Comparison of ENCODE assay signal across 17 cellular contexts in the genomic region with DNA sequence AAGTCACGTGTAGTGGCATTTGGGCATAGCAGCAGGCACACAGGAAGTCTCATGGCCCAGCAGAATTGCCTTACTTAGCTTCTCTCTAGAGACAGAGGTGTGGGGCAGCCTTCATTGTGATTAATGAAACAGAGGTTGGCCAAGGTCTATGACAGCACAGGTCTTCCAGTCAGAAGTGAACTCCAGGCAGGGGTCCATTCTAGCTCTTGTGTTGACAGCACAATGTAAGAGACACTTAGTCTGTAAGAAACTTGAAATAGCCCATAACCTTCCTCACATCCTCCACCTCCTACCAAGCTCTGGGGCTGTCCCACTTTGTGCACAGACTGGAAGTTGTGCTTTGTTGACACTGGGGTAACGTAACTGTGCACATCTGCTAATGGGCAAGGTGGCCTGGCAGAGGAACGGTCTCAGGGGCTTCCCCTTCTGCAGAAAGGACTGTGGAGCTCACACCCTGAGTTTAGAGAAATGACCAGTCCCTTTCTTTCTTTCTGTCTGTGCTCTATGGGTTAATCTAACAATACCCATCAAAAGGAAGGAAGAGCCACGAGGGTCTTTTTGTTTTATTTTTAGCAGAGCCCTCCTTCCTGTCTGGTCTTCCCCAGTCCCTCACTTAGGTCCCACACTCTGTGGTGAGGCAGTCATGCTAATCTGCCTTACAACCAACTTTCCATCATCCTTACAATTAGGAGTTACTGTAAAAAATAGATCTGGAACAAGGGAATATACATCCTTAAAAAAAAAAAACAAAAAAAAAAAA. TPM values are rescaled to one million over a fixed set of nuclear protein-coding genes. Genes with fewer than 3 reads are reported as not detected.
A peak's percentile ranks its signal among the peaks of the same experiment; 100 is the strongest.
DNase-seq lines count a peak whose midpoint lies in the region; ATAC-seq and TF ChIP-seq lines count a peak whose summit lies in the region.
"Had no signal": no experiment of that assay in that cellular context is flagged by ENCODE, and none has a peak within 500 bp of the region (broad histone marks: within the 10 kb centered on the region; RNA-seq: fewer than 3 reads in every experiment).

No MANE protein-coding gene starts in this region.

- H3K27me3 ChIP-seq in colonic mucosa (no peaks in the 10 kb centered on the region), SJCRH30 (no peaks in the 10 kb centered on the region)

- DNase-seq in activated naive CD4-positive, alpha-beta T cell (lab: John Stamatoyannopoulos, UW) = no peak
- DNase-seq in colonic mucosa = peak; percentile 9
- DNase-seq in SHP77 treated with DMSO at 0.1 percent for 48 hours (lab: John Stamatoyannopoulos, UW) = no peak
- no peak for DNase-seq in NCI-H82 (lab: John Stamatoyannopoulos, UW)
- no peak for DNase-seq in SJCRH30
- DNase-seq in NOMO-1 treated with DMSO at 0.1 percent for 48 hours (lab: John Stamatoyannopoulos, UW; ENCODE audit: unreplicated experiment) = no peak
- DNase-seq: hypothalamus; lower lobe of right lung; NCI-H1417; NCI-H524 treated with DMSO at 0.1 percent for 48 hours; posterior cingulate gyrus; stimulated activated CD4-positive, alpha-beta T cell treated with anti-CD3 and anti-CD28 coated beads, Interleukin-15, amount 100 ng/mL, for 24 hours had no signal

- peaks cover 49% of the 10 kb centered on the region for H3K4me1 Mint-ChIP-seq in activated naive CD4-positive, alpha-beta T cell treated with anti-CD3 and anti-CD28 coated beads, Interleukin-2, amount 50 U/mL, for 24 hours

- no peaks in the 10 kb centered on the region for H3K4me1 ChIP-seq in colonic mucosa
- peaks cover 10% of the 10 kb centered on the region for H3K4me1 ChIP-seq in SJCRH30
- H3K4me1 ChIP-seq: lower lobe of right lung had no signal

- H3K27ac ChIP-seq in colonic mucosa (no peak overlapping the region), SJCRH30 (no peak overlapping the region)
- H3K27ac ChIP-seq: lower lobe of right lung, RWPE1 had no signal

- intact Hi-C loops in colonic mucosa (cut with DNase I) = no loop called here

- peak overlapping the region; percentile 35 for H3K27ac Mint-ChIP-seq in activated naive CD4-positive, alpha-beta T cell treated with anti-CD3 and anti-CD28 coated beads, Interleukin-2, amount 50 U/mL, for 24 hours

- no peak overlapping the region for H3K4me3 Mint-ChIP-seq in activated naive CD4-positive, alpha-beta T cell treated with anti-CD3 and anti-CD28 coated beads, Interleukin-2, amount 50 U/mL, for 24 hours

- no peak for TF ChIP-seq CTCF in colonic mucosa (IDR thresholded peaks at IDR 0.05)

- no peaks in the 10 kb centered on the region for H3K9me3 Mint-ChIP-seq in activated naive CD4-positive, alpha-beta T cell treated with anti-CD3 and anti-CD28 coated beads, Interleukin-2, amount 50 U/mL, for 24 hours

- H3K4me3 ChIP-seq in colonic mucosa (no peak overlapping the region), SJCRH30 (no peak overlapping the region)
- H3K4me3 ChIP-seq: lower lobe of right lung had no signal

- no peaks in the 10 kb centered on the region for H3K9me3 ChIP-seq in colonic mucosa
- no peaks in the 10 kb centered on the region for H3K9me3 ChIP-seq in SJCRH30 (replicated peaks)
- H3K9me3 ChIP-seq: lower lobe of right lung had no signal

- H3K36me3 Mint-ChIP-seq in activated naive CD4-positive, alpha-beta T cell treated with anti-CD3 and anti-CD28 coated beads, Interleukin-2, amount 50 U/mL, for 24 hours = no peaks in the 10 kb centered on the region

- no peaks in the 10 kb centered on the region for H3K27me3 Mint-ChIP-seq in activated naive CD4-positive, alpha-beta T cell treated with anti-CD3 and anti-CD28 coated beads, Interleukin-2, amount 50 U/mL, for 24 hours

- H3K9ac ChIP-seq in colonic mucosa (ENCODE audit: low read depth in 2 of 2, low read length in 2 of 2) = no peak overlapping the region

- peak; percentile 66 for ATAC-seq in HG03432 (IDR thresholded peaks at IDR 0.05; ENCODE audit: unreplicated experiment)
- ATAC-seq: lower lobe of right lung had no signal

- H3K36me3 ChIP-seq in colonic mucosa (no peaks in the 10 kb centered on the region), SJCRH30 (peaks cover 3% of the 10 kb centered on the region; the same call in 1 of the 2 replicates)
- H3K36me3 ChIP-seq: lower lobe of right lung had no signal

RNA-seq across cellular contexts. Expression of a gene that starts 35.6 kb away (rescaled TPM):
- 1 to 10 TPM; 1.1 to 2.3 TPM for total RNA-seq in colonic mucosa
- total RNA-seq in SJCRH30 (2014; rRNA removed; shearing (Covaris generic)) = 4.7 and 5.2 TPM in 2 replicates
- total RNA-seq: chondrocyte, Daoy had no signal
